In genomic region chr12:3075315-3075714, GRCh38 we compare ENCODE assay signal across 23 cellular contexts. TPM values are rescaled to one million over a fixed set of nuclear protein-coding genes. Genes with fewer than 3 reads are reported as not detected.
DNase-seq lines count a peak whose midpoint lies in the region; ATAC-seq and TF ChIP-seq lines count a peak whose summit lies in the region.
"Had no signal": no experiment of that assay in that cellular context is flagged by ENCODE, and none has a peak within 500 bp of the region (broad histone marks: within the 10 kb centered on the region; RNA-seq: fewer than 3 reads in every experiment).

No MANE protein-coding gene starts in this region.

- peak overlapping the region in 1 of 7 donors; percentile 20 for H3K27ac Mint-ChIP-seq in CD4-positive, alpha-beta memory T cell
- H3K27ac Mint-ChIP-seq in activated T-helper 2 cell treated with anti-CD3 and anti-CD28 coated beads, Interferon-gamma antibody, Interleukin-2, Interleukin-4, amounts not matched to agents 10 μg/mL and 5 μg/mL and 100 μg/mL, durations not matched to agents 14 hours and 24 hours and 36 hours = no peak overlapping the region
- H3K27ac Mint-ChIP-seq in nephron = peak overlapping the region in 2 of 3 experiments; percentile 33 to 82

- no peaks in the 10 kb centered on the region for H3K36me3 ChIP-seq in CD4-positive, alpha-beta memory T cell (ENCODE audit: insufficient read depth, low read length)
- H3K36me3 ChIP-seq: left lung, right atrium auricular region, uterus had no signal

- CTCF ChIA-PET in CD4-positive, alpha-beta memory T cell (lab: Charles Lee; ENCODE audit: partially characterized antibody) = interaction anchor here (0.9 to 5.2 kb wide), 3 partner anchors 60 to 201 kb away, joined by 3 to 54 read pairs (median 3); no protein-coding TSS in a partner anchor

- peak overlapping the region in 7 of 8 donors; percentile 3 to 81 (median 42) for H3K4me3 Mint-ChIP-seq in CD4-positive, alpha-beta memory T cell
- H3K4me3 Mint-ChIP-seq in activated T-helper 2 cell treated with anti-CD3 and anti-CD28 coated beads, Interferon-gamma antibody, Interleukin-2, Interleukin-4, amounts not matched to agents 10 μg/mL and 5 μg/mL and 100 μg/mL, durations not matched to agents 14 hours and 24 hours and 36 hours (ENCODE audit: low read depth) = peak overlapping the region; percentile 70
- H3K4me3 Mint-ChIP-seq in nephron = peak overlapping the region; percentile 77 to 87 (median 87)

- no peak for ATAC-seq in GM21526 (IDR thresholded peaks at IDR 0.05; ENCODE audit: low FRiP score, unreplicated experiment)
- ATAC-seq: HCT116, left lung had no signal

- no peak for TF ChIP-seq CTCF in nephron (IDR thresholded peaks at IDR 0.05; ENCODE audit: unreplicated experiment in 3 of 3)

- POLR2A ChIA-PET in CD4-positive, alpha-beta memory T cell (lab: Charles Lee; ENCODE audit: partially characterized antibody) = no interaction called here

- H3K4me1 Mint-ChIP-seq in CD4-positive, alpha-beta memory T cell = peaks cover 2 to 15% (median 12%) of the 10 kb centered on the region in 4 donors
- peaks cover 3% of the 10 kb centered on the region for H3K4me1 Mint-ChIP-seq in activated T-helper 2 cell treated with anti-CD3 and anti-CD28 coated beads, Interferon-gamma antibody, Interleukin-2, Interleukin-4, amounts not matched to agents 10 μg/mL and 5 μg/mL and 100 μg/mL, durations not matched to agents 14 hours and 24 hours and 36 hours (ENCODE audit: low read depth)
- peaks cover 25% of the 10 kb centered on the region for H3K4me1 Mint-ChIP-seq in nephron

- H3K4me1 ChIP-seq in CD4-positive, alpha-beta memory T cell (ENCODE audit: insufficient read depth, low read length) = peaks cover 9% of the 10 kb centered on the region

- no peak overlapping the region for H3K27ac ChIP-seq in CD4-positive, alpha-beta memory T cell (ENCODE audit: low read depth, low read length)
- H3K27ac ChIP-seq: 22Rv1, left lung had no signal

- DNase-seq in NCI-H2029 (lab: John Stamatoyannopoulos, UW) = peak; percentile 16
- no peak for DNase-seq in NCI-H2029 treated with DMSO at 0.1 percent for 48 hours (lab: John Stamatoyannopoulos, UW)
- no peak for DNase-seq in CD4-positive, alpha-beta memory T cell
- DNase-seq in activated T-helper 2 cell treated with anti-CD3 and anti-CD28 coated beads, Interferon-gamma antibody, Interleukin-2, Interleukin-4, amounts not matched to agents 10 μg/mL and 5 μg/mL and 100 μg/mL, durations not matched to agents 14 hours and 24 hours and 36 hours (ENCODE audit: low spot score) = no peak
- no peak for DNase-seq in putamen (ENCODE audit: low spot score)
- DNase-seq in activated effector memory CD4-positive, alpha-beta T cell treated with anti-CD3 and anti-CD28 coated beads, Interleukin-2, amount 50 U/mL, for 16 hours = no peak
- DNase-seq: activated CD4-positive, alpha-beta T cell treated with anti-CD3 and anti-CD28 coated beads, Interleukin-2, amount 50 U/mL, for 1 hour; activated CD8-positive, alpha-beta memory T cell treated with anti-CD3 and anti-CD28 coated beads, Interleukin-2, amount 50 U/mL, for 48 hours; activated naive CD4-positive, alpha-beta T cell treated with anti-CD3 and anti-CD28 coated beads, Interleukin-2, amount 50 U/mL, for 16 hours; AML-193; glutamatergic neuron; left lung; NCI-H1417; NCI-H2171; NCI-H526; occipital lobe; uterus had no signal

- no peak overlapping the region for H3K4me3 ChIP-seq in CD4-positive, alpha-beta memory T cell (ENCODE audit: low read length in 2 of 2)
- H3K4me3 ChIP-seq: coronary artery, left lung, right atrium auricular region, uterus had no signal

- H3K9me3 Mint-ChIP-seq in CD4-positive, alpha-beta memory T cell = no peaks in the 10 kb centered on the region
- H3K9me3 Mint-ChIP-seq in activated T-helper 2 cell treated with anti-CD3 and anti-CD28 coated beads, Interferon-gamma antibody, Interleukin-2, Interleukin-4, amounts not matched to agents 10 μg/mL and 5 μg/mL and 100 μg/mL, durations not matched to agents 14 hours and 24 hours and 36 hours = no peaks in the 10 kb centered on the region
- H3K9me3 Mint-ChIP-seq in nephron = no peaks in the 10 kb centered on the region

- no peaks in the 10 kb centered on the region for H3K9me3 ChIP-seq in CD4-positive, alpha-beta memory T cell (ENCODE audit: control insufficient read depth in 1 of 2, low read length in 2 of 2)
- H3K9me3 ChIP-seq: left lung, right atrium auricular region, uterus had no signal

- intact Hi-C loops in CD4-positive, alpha-beta memory T cell (cut with micrococcal nuclease) = no loop called here
- intact Hi-C loops in activated T-helper 2 cell treated with anti-CD3 and anti-CD28 coated beads, Interferon-gamma antibody, Interleukin-2, Interleukin-4, amounts not matched to agents 10 μg/mL and 5 μg/mL and 100 μg/mL, durations not matched to agents 14 hours and 24 hours and 36 hours (cut with micrococcal nuclease) = no loop called here

- H3K36me3 Mint-ChIP-seq in CD4-positive, alpha-beta memory T cell = peaks cover 0 to 1% of the 10 kb centered on the region in 2 donors
- H3K36me3 Mint-ChIP-seq in activated T-helper 2 cell treated with anti-CD3 and anti-CD28 coated beads, Interferon-gamma antibody, Interleukin-2, Interleukin-4, amounts not matched to agents 10 μg/mL and 5 μg/mL and 100 μg/mL, durations not matched to agents 14 hours and 24 hours and 36 hours (ENCODE audit: low read depth) = no peaks in the 10 kb centered on the region
- no peaks in the 10 kb centered on the region for H3K36me3 Mint-ChIP-seq in nephron (ENCODE audit: low read depth)

- peaks cover 3 to 7% of the 10 kb centered on the region in 2 donors for H3K27me3 Mint-ChIP-seq in CD4-positive, alpha-beta memory T cell
- peaks cover 17% of the 10 kb centered on the region for H3K27me3 Mint-ChIP-seq in activated T-helper 2 cell treated with anti-CD3 and anti-CD28 coated beads, Interferon-gamma antibody, Interleukin-2, Interleukin-4, amounts not matched to agents 10 μg/mL and 5 μg/mL and 100 μg/mL, durations not matched to agents 14 hours and 24 hours and 36 hours (ENCODE audit: low read depth)
- H3K27me3 Mint-ChIP-seq in nephron (ENCODE audit: low read depth) = peaks cover 11% of the 10 kb centered on the region

- no peaks in the 10 kb centered on the region for H3K27me3 ChIP-seq in CD4-positive, alpha-beta memory T cell (ENCODE audit: insufficient read depth, low read length)
- H3K27me3 ChIP-seq: right atrium auricular region, uterus had no signal

RNA-seq across cellular contexts. Expression of gene TSPAN9, which starts 1.9 kb away (rescaled TPM):
- under 1 TPM; 0.67 to 0.84 TPM for total RNA-seq in CD4-positive, alpha-beta memory T cell
- not detected for polyA plus RNA-seq in CD4-positive, alpha-beta memory T cell
- 0.18 and 0.48 TPM in 2 replicates for total RNA-seq in activated T-helper 2 cell treated with anti-CD3 and anti-CD28 coated beads, Interferon-gamma antibody, Interleukin-2, Interleukin-4, amounts not matched to agents 10 μg/mL and 5 μg/mL and 100 μg/mL, durations not matched to agents 14 hours and 24 hours and 36 hours
